8 cellular contexts compared by ENCODE assay signal in the genomic region with DNA sequence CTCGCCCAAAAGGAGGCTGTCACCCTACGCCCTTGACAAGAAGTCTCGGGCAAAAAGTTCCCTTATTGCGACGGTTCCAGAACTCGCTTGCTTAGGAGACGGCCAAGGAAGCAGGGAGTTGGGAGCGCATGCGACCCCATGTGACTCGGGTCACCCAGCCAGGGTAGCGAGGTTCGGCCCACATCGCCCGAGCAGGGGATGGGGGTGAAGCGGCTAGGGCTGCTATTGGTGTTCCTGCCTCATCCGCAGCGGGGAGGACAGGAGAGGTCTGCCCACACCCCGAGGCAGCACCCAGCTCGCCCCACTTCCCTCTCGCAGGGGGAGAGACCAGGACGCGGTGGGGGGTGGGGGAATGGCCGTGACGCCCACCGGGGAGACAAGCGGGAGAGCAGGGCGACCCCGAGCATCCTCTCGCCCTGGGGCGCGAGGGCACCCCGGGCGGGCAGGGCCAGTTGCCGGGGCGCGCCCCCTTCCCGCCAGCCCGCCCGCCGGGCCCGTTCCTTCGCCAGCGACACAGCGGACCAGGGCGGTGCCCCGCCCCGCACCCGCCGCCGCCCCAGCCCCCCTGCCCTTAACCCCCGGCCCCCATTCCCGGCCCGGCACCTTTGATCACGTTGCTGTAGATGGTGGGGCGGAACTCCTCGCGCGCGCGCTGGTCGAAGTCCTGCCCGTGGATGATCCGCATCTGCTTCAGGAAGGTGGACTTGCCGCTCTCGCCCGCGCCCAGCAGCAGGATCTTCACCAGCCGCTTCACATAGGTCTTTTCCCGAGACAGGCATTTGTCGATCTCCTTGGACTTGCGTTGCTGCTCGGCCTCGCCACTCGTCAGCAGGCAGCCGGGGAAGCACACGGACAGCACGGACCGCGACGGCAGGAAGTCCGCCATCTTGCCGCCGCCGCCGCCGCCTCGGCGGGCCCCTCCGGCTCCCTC. TPM values are rescaled to one million over a fixed set of nuclear protein-coding genes. Genes with fewer than 3 reads are reported as not detected.
DNase-seq lines count a peak whose midpoint lies in the region; ATAC-seq and TF ChIP-seq lines count a peak whose summit lies in the region.

No MANE protein-coding gene starts in this region.

- H3K27ac ChIP-seq in OCI-LY1 (ENCODE audit: low read depth, low read length, poor library complexity, severe bottlenecking) (peak overlapping the region; percentile 88), suprapubic skin (peak overlapping the region; percentile 91)

- H3K79me2 ChIP-seq in OCI-LY1 (ENCODE audit: insufficient read depth, low read length): peaks cover 52% of the 10 kb centered on the region

- peak overlapping the region; percentile 99 for H3K9ac ChIP-seq in OCI-LY1 (ENCODE audit: low read length)

- H3K27me3 ChIP-seq in OCI-LY1 (ENCODE audit: insufficient read depth, low read length) (no peaks in the 10 kb centered on the region), suprapubic skin (no peaks in the 10 kb centered on the region)

- no peaks in the 10 kb centered on the region for H3F3A ChIP-seq in OCI-LY1 (ENCODE audit: insufficient read depth, low read length)

- no peaks in the 10 kb centered on the region for H3K9me2 ChIP-seq in OCI-LY1 (ENCODE audit: low read depth, low read length)

- H3K27me3 Mint-ChIP-seq in nephron progenitor cell (ENCODE audit: low read depth, poor library complexity): peaks cover 8% of the 10 kb centered on the region

- H3K9me3 ChIP-seq in OCI-LY1 (ENCODE audit: low read length) (no peaks in the 10 kb centered on the region), suprapubic skin (no peaks in the 10 kb centered on the region)

- H3K4me3 ChIP-seq in OCI-LY1 (ENCODE audit: low read depth, low read length, poor library complexity, severe bottlenecking) (peak overlapping the region; percentile 100), foreskin fibroblast (ENCODE audit: low read depth in 1 of 2, low read length in 2 of 2) (peak overlapping the region; percentile 66 to 81), suprapubic skin (peak overlapping the region; percentile 85)

- H3K36me3 ChIP-seq in OCI-LY1 (ENCODE audit: insufficient read depth, low read length) (peaks cover 45% of the 10 kb centered on the region), suprapubic skin (peaks cover 14% of the 10 kb centered on the region)

- H4K20me1 ChIP-seq in OCI-LY1 (ENCODE audit: insufficient read depth, low read length): no peaks in the 10 kb centered on the region

- TF ChIP-seq POLR2A in suprapubic skin (IDR thresholded peaks at IDR 0.05): peak in 1 of 2 donors; percentile 69

- 0% methylated on average over 17 of the region's 89 CpGs for WGBS in suprapubic skin

- H3K4me1 Mint-ChIP-seq in nephron progenitor cell: peaks cover 43% of the 10 kb centered on the region

- H2AFZ ChIP-seq in OCI-LY1 (ENCODE audit: low read length): no peak overlapping the region

- H3K36me3 Mint-ChIP-seq in nephron progenitor cell (ENCODE audit: low read depth): peaks cover 25% of the 10 kb centered on the region

- H3K4me1 ChIP-seq in OCI-LY1 (ENCODE audit: insufficient read depth, low read length, severe bottlenecking): peaks cover 53% of the 10 kb centered on the region
- H3K4me1 ChIP-seq in suprapubic skin: peaks cover 64% of the 10 kb centered on the region

- ATAC-seq in HG02840 (IDR thresholded peaks at IDR 0.05; ENCODE audit: low FRiP score, unreplicated experiment): peak; percentile 17

- DNase-seq in NCI-H524 (lab: John Stamatoyannopoulos, UW) (peak; percentile 21 to 67), NCI-H524 treated with DMSO at 0.1 percent for 48 hours (lab: John Stamatoyannopoulos, UW) (no peak), foreskin fibroblast (peak; percentile 35 to 71), nephron progenitor cell (peak; percentile 49), suprapubic skin (ENCODE audit: low spot score in 2 of 2) (peak; percentile 87)
- peak; percentile 35 for DNase-seq in activated effector memory CD4-positive, alpha-beta T cell treated with Interleukin-2 at 50 U/mL for 16 hours

- peak overlapping the region; percentile 98 for H3K4me3 Mint-ChIP-seq in nephron progenitor cell

- H3K9me3 Mint-ChIP-seq in nephron progenitor cell: no peaks in the 10 kb centered on the region

- no peak for TF ChIP-seq EP300 in suprapubic skin (IDR thresholded peaks at IDR 0.05)

- H3K4me2 ChIP-seq in OCI-LY1 (ENCODE audit: low read length): peak overlapping the region; percentile 87

- no peak for TF ChIP-seq CTCF in OCI-LY1 (IDR thresholded peaks at IDR 0.05; ENCODE audit: low read length)
- no peak for TF ChIP-seq CTCF in foreskin fibroblast (IDR thresholded peaks at IDR 0.05; ENCODE audit: low read depth, low read length)
- no peak for TF ChIP-seq CTCF in nephron progenitor cell (IDR thresholded peaks at IDR 0.05)
- TF ChIP-seq CTCF in suprapubic skin (IDR thresholded peaks at IDR 0.05): no peak

- H3K27ac Mint-ChIP-seq in nephron progenitor cell: peak overlapping the region; percentile 99

RNA-seq across cellular contexts. Expression of gene GNA13, which starts 0.6 kb away (rescaled TPM):
- total RNA-seq in suprapubic skin: 10 to 100 TPM; 36.7 to 45.0 (median 38.6) TPM
